In the genomic region with DNA sequence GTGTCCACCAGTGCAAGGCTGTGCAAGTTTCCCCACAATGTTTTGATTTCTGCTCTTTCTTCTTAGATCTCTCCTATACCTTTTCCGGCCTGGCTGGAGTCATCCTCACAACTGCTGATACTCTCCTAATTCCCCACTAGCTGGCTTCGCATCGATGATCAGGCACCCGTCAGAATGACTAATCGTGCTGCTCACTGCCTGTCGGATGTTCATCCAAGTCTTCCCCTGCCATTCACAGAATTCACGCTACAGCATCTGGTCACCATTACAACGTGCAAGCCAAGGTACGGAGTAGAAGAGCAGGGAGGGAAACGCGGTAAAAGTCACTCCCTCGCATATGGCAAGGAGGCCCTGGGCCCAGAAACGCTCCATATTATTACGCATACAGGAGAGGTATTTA, we compare ENCODE assay signal across 25 cellular contexts. TPM values are rescaled to one million over a fixed set of nuclear protein-coding genes. Genes with fewer than 3 reads are reported as not detected.
"Had no signal": no experiment of that assay in that cellular context is flagged by ENCODE, and none has a peak within 500 bp of the region (broad histone marks: within the 10 kb centered on the region; RNA-seq: fewer than 3 reads in every experiment).

No MANE protein-coding gene starts in this region.

- H3K27me3 Mint-ChIP-seq: activated CD4-positive, alpha-beta memory T cell treated with anti-CD3 and anti-CD28 coated beads, Interleukin-2, amount 10 ng/mL, durations not matched to agents 7 days and 5 days; activated CD4-positive, alpha-beta T cell treated with anti-CD3 and anti-CD28 coated beads for 36 hours; activated naive CD8-positive, alpha-beta T cell treated with anti-CD3 and anti-CD28 coated beads, Interleukin-2, amount 10 ng/mL, durations not matched to agents 7 days and 5 days had no signal

- DNase-seq: activated CD4-positive, alpha-beta memory T cell treated with anti-CD3 and anti-CD28 coated beads, Interleukin-2, amount 10 ng/mL, durations not matched to agents 7 days and 5 days; activated CD4-positive, alpha-beta T cell treated with anti-CD3 and anti-CD28 coated beads for 36 hours; activated CD4-positive, alpha-beta T cell treated with anti-CD3 and anti-CD28 coated beads, Interleukin-2, amount 50 U/mL, for 1 hour; activated CD8-positive, alpha-beta memory T cell treated with anti-CD3 and anti-CD28 coated beads, Interleukin-2, amount 50 U/mL, for 48 hours; activated naive CD4-positive, alpha-beta T cell treated with anti-CD3 and anti-CD28 coated beads, Interleukin-2, amount 50 U/mL, for 16 hours; activated naive CD8-positive, alpha-beta T cell treated with anti-CD3 and anti-CD28 coated beads, Interleukin-2, amount 10 ng/mL, durations not matched to agents 7 days and 5 days; activated T-cell treated with anti-CD3 and anti-CD28 coated beads, Interleukin-2, amount 50 U/mL, for 1 hour; aorta; central memory CD4-positive, alpha-beta T cell; NCI-H1048; NCI-H146; NCI-H187 treated with DMSO at 0.1 percent for 48 hours; NCI-H2081 treated with DMSO at 0.1 percent for 48 hours; NCI-H526 treated with DMSO at 0.1 percent for 48 hours; NCI-H82; Right ventricle myocardium superior; SJCRH30; SK-N-SH; T-helper 1 cell; WERI-Rb-1 had no signal

- ATAC-seq: activated CD4-positive, alpha-beta T cell treated with anti-CD3 and anti-CD28 coated beads for 36 hours; Panc1 had no signal

- H3K36me3 Mint-ChIP-seq: activated naive CD8-positive, alpha-beta T cell treated with anti-CD3 and anti-CD28 coated beads, Interleukin-2, amount 10 ng/mL, durations not matched to agents 7 days and 5 days had no signal

- H3K4me3 Mint-ChIP-seq: activated CD4-positive, alpha-beta memory T cell treated with anti-CD3 and anti-CD28 coated beads, Interleukin-2, amount 10 ng/mL, durations not matched to agents 7 days and 5 days; activated CD4-positive, alpha-beta T cell treated with anti-CD3 and anti-CD28 coated beads for 36 hours; activated naive CD8-positive, alpha-beta T cell treated with anti-CD3 and anti-CD28 coated beads, Interleukin-2, amount 10 ng/mL, durations not matched to agents 7 days and 5 days had no signal

- H3K27ac Mint-ChIP-seq: activated CD4-positive, alpha-beta memory T cell treated with anti-CD3 and anti-CD28 coated beads, Interleukin-2, amount 10 ng/mL, durations not matched to agents 7 days and 5 days; activated CD4-positive, alpha-beta T cell treated with anti-CD3 and anti-CD28 coated beads for 36 hours; activated naive CD8-positive, alpha-beta T cell treated with anti-CD3 and anti-CD28 coated beads, Interleukin-2, amount 10 ng/mL, durations not matched to agents 7 days and 5 days had no signal

- H3K4me1 Mint-ChIP-seq: activated CD4-positive, alpha-beta memory T cell treated with anti-CD3 and anti-CD28 coated beads, Interleukin-2, amount 10 ng/mL, durations not matched to agents 7 days and 5 days; activated CD4-positive, alpha-beta T cell treated with anti-CD3 and anti-CD28 coated beads for 36 hours; activated naive CD8-positive, alpha-beta T cell treated with anti-CD3 and anti-CD28 coated beads, Interleukin-2, amount 10 ng/mL, durations not matched to agents 7 days and 5 days had no signal

RNA-seq across cellular contexts. Expression of gene CDH10, which starts 35.1 kb away (rescaled TPM):
- total RNA-seq: activated CD4-positive, alpha-beta memory T cell treated with anti-CD3 and anti-CD28 coated beads, Interleukin-2, amount 10 ng/mL, durations not matched to agents 7 days and 5 days; activated CD4-positive, alpha-beta T cell treated with anti-CD3 and anti-CD28 coated beads for 36 hours; activated naive CD8-positive, alpha-beta T cell treated with anti-CD3 and anti-CD28 coated beads, Interleukin-2, amount 10 ng/mL, durations not matched to agents 7 days and 5 days; aorta; bronchial epithelial cell; LHCN-M2; OCI-LY7; Right ventricle myocardium superior; SJCRH30; T-helper 2 cell treated with Interferon-gamma antibody and Interleukin-4, amounts not matched to agents 100 ng/mL and 5 ng/mL, for 36 hours had no signal
- polyA plus RNA-seq: aorta had no signal
